Comparison of ENCODE assay signal across 1 cellular context in genomic region chr14:50947446-50947845, GRCh38.
TF ChIP-seq lines count a peak whose summit lies in the region.

No MANE protein-coding gene starts in this region.

TF ChIP-seq in GM23338, 12 proteins besides CTCF, POLR2A, EP300 and RAD21 (continued from another document):
- no peak for TF ChIP-seq ZNF462 (CRISPR knock-in tag; IDR thresholded peaks at IDR 0.05)
- no peak for TF ChIP-seq NANOG (IDR thresholded peaks at IDR 0.05; ENCODE audit: borderline replicate concordance)
- no peak for TF ChIP-seq EZH2 (IDR thresholded peaks at IDR 0.05; ENCODE audit: low read depth, unreplicated experiment)
- no peak for TF ChIP-seq JUNB (IDR thresholded peaks at IDR 0.05; ENCODE audit: unreplicated experiment)
